ENCODE assay signal across 16 cellular contexts in the genomic region with DNA sequence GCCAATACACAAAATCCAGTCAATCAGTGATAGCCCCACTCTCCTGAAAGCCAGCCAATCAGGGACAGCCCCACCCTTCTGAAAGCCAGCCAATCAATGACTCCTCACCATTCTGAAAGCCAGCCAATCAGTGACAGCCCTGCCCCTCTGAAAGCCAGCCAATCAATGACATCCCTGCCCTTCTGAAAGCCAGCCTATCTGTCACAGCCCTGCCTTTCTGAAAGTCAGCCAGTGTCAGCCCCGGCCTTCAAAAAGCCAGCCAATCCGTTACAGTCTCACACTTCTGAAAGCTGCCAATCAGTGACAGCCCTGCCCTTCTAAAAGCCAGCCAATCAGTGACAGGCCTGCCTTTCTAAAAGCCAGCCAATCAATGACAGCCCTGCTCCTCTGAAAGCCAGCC.
A peak's percentile ranks its signal among the peaks of the same experiment; 100 is the strongest.
DNase-seq lines count a peak whose midpoint lies in the region; ATAC-seq, FAIRE-seq and TF ChIP-seq lines count a peak whose summit lies in the region.
"Had no signal": no experiment of that assay in that cellular context is flagged by ENCODE, and none has a peak within 500 bp of the region (broad histone marks: within the 10 kb centered on the region; RNA-seq: fewer than 3 reads in every experiment).

No MANE protein-coding gene starts in this region.

- H3K27me3 ChIP-seq in HCT116 (ENCODE audit: insufficient read depth, low read length), result no peaks in the 10 kb centered on the region; the same call in 1 of the 2 replicates

- H2AFZ ChIP-seq in HCT116 (ENCODE audit: low read depth, low read length, poor library complexity, severe bottlenecking), result no peak overlapping the region
- H2AFZ ChIP-seq: parathyroid adenoma had no signal

- no peak overlapping the region for H3K4me3 Mint-ChIP-seq in activated CD4-positive, alpha-beta memory T cell treated with anti-CD3 and anti-CD28 coated beads for 36 hours
- no peak overlapping the region for H3K4me3 Mint-ChIP-seq in activated CD4-positive, alpha-beta memory T cell treated with anti-CD3 and anti-CD28 coated beads, Interleukin-2, amount 10 ng/mL, durations not matched to agents 7 days and 5 days

- H3K9ac ChIP-seq in HCT116 (ENCODE audit: low read length) (no peak overlapping the region), kidney (ENCODE audit: low read length in 2 of 2) (no peak overlapping the region)
- H3K9ac ChIP-seq: parathyroid adenoma had no signal

- H3K27ac Mint-ChIP-seq in activated CD4-positive, alpha-beta memory T cell treated with anti-CD3 and anti-CD28 coated beads for 36 hours, result no peak overlapping the region
- H3K27ac Mint-ChIP-seq in activated CD4-positive, alpha-beta memory T cell treated with anti-CD3 and anti-CD28 coated beads, Interleukin-2, amount 10 ng/mL, durations not matched to agents 7 days and 5 days, result no peak overlapping the region

- DNase-seq in activated CD4-positive, alpha-beta memory T cell treated with anti-CD3 and anti-CD28 coated beads for 36 hours, result peak; percentile 18
- DNase-seq in activated CD4-positive, alpha-beta memory T cell treated with anti-CD3 and anti-CD28 coated beads, Interleukin-2, amount 10 ng/mL, durations not matched to agents 7 days and 5 days, result no peak
- DNase-seq in HCT116 (ENCODE audit: low read depth, low spot score), result peak; percentile 41
- DNase-seq in RWPE1 (ENCODE audit: low spot score), result peak; percentile 22
- peak; percentile 28 for DNase-seq in kidney
- DNase-seq: ACHN; activated gamma-delta T cell treated with Interleukin-2 at 50 U/mL for 16 hours; cerebellar nuclear complex; effector memory CD4-positive, alpha-beta T cell; SHP77 had no signal

- no peaks in the 10 kb centered on the region for H3K4me1 ChIP-seq in HCT116 (ENCODE audit: control insufficient read depth in 1 of 2, insufficient read depth in 2 of 2, low read length in 2 of 2)
- H3K4me1 ChIP-seq in kidney (ENCODE audit: control insufficient read depth in 1 of 2, insufficient read depth in 1 of 2, low read depth in 1 of 2, low read length in 2 of 2), result no peaks in the 10 kb centered on the region
- H3K4me1 ChIP-seq: parathyroid adenoma had no signal

- no peaks in the 10 kb centered on the region for H3K4me1 Mint-ChIP-seq in activated CD4-positive, alpha-beta memory T cell treated with anti-CD3 and anti-CD28 coated beads for 36 hours (ENCODE audit: low read depth)
- H3K4me1 Mint-ChIP-seq in activated CD4-positive, alpha-beta memory T cell treated with anti-CD3 and anti-CD28 coated beads, Interleukin-2, amount 10 ng/mL, durations not matched to agents 7 days and 5 days, result no peaks in the 10 kb centered on the region

- TF ChIP-seq POLR2A in HCT116 (IDR thresholded peaks at IDR 0.05; ENCODE audit: borderline replicate concordance, extremely low read depth, insufficient read depth, insufficient read length), result no peak

- no peak overlapping the region for H3K4me2 ChIP-seq in HCT116 (ENCODE audit: low read length)

- FAIRE-seq in kidney (lab: Jason Lieb, UNC), result no peak
- FAIRE-seq: H54 had no signal

- POLR2A ChIA-PET in activated CD4-positive, alpha-beta memory T cell treated with anti-CD3 and anti-CD28 coated beads for 36 hours (lab: Charles Lee), result no interaction called here
- POLR2A ChIA-PET in activated CD4-positive, alpha-beta memory T cell treated with anti-CD3 and anti-CD28 coated beads, Interleukin-2, amount 10 ng/mL, durations not matched to agents 7 days and 5 days (lab: Charles Lee), result no interaction called here
- POLR2A ChIA-PET in HCT116 (lab: Charles Lee) (no interaction called here), RWPE1 (lab: Yijun Ruan, JAX; ENCODE audit: low non-redundant PET) (no interaction called here)

- TF ChIP-seq RAD21 in HCT116 (IDR thresholded peaks at IDR 0.05; ENCODE audit: low read depth), result no peak

- TF ChIP-seq CTCF in HCT116 (IDR thresholded peaks at IDR 0.05 in 2 of 3, conservative IDR thresholded peaks at IDR 0.05 in 1 of 3; ENCODE audit: borderline replicate concordance in 1 of 3, insufficient read depth in 1 of 3, low read depth in 2 of 3, low read length in 2 of 3) (no peak), RWPE1 (conservative IDR thresholded peaks at IDR 0.05; ENCODE audit: low read depth) (no peak), kidney (IDR thresholded peaks at IDR 0.05; ENCODE audit: borderline replicate concordance, extremely low read depth, insufficient read depth) (no peak)

- ATAC-seq in HCT116, result peak; percentile 62
- ATAC-seq in HG02885 (IDR thresholded peaks at IDR 0.05; ENCODE audit: poor library complexity, unreplicated experiment), result no peak
- no peak for ATAC-seq in HG03439 (IDR thresholded peaks at IDR 0.05; ENCODE audit: unreplicated experiment)
- no peak for ATAC-seq in HG03175 (IDR thresholded peaks at IDR 0.05; ENCODE audit: unreplicated experiment)
- ATAC-seq: sciatic nerve had no signal

- CTCF ChIA-PET in activated CD4-positive, alpha-beta memory T cell treated with anti-CD3 and anti-CD28 coated beads for 36 hours (lab: Charles Lee), result no interaction called here
- CTCF ChIA-PET in activated CD4-positive, alpha-beta memory T cell treated with anti-CD3 and anti-CD28 coated beads, Interleukin-2, amount 10 ng/mL, durations not matched to agents 7 days and 5 days (lab: Charles Lee), result no interaction called here
- CTCF ChIA-PET in HCT116 (lab: Charles Lee), result no interaction called here
- CTCF ChIA-PET in RWPE1 (lab: Yijun Ruan, JAX), result no interaction called here

- intact Hi-C loops in activated CD4-positive, alpha-beta memory T cell treated with anti-CD3 and anti-CD28 coated beads for 36 hours (cut with micrococcal nuclease), result no loop called here
- intact Hi-C loops in HCT116 (cut with micrococcal nuclease) (no loop called here), kidney (cut with DNase I) (no loop called here)

- H3K79me2 ChIP-seq in HCT116 (ENCODE audit: insufficient read depth, low read length), result no peaks in the 10 kb centered on the region
- H3K79me2 ChIP-seq: parathyroid adenoma had no signal

- H3K27me3 Mint-ChIP-seq in activated CD4-positive, alpha-beta memory T cell treated with anti-CD3 and anti-CD28 coated beads for 36 hours, result peaks cover 2% of the 10 kb centered on the region
- peaks cover 12% of the 10 kb centered on the region for H3K27me3 Mint-ChIP-seq in activated CD4-positive, alpha-beta memory T cell treated with anti-CD3 and anti-CD28 coated beads, Interleukin-2, amount 10 ng/mL, durations not matched to agents 7 days and 5 days

- no peak overlapping the region for H3K27ac ChIP-seq in HCT116 (ENCODE audit: low read depth, low read length)
- no peak overlapping the region for H3K27ac ChIP-seq in RWPE1
- H3K27ac ChIP-seq in kidney (ENCODE audit: low read depth in 2 of 2, low read length in 2 of 2), result no peak overlapping the region
- H3K27ac ChIP-seq: parathyroid adenoma had no signal

- H3K4me3 ChIP-seq in HCT116 (replicated peaks in 1 of 2; ENCODE audit: low read depth in 1 of 2, low read length in 2 of 2) (no peak overlapping the region), kidney (ENCODE audit: low read length in 2 of 2) (no peak overlapping the region)

- peaks cover 1% of the 10 kb centered on the region for H3K36me3 Mint-ChIP-seq in activated CD4-positive, alpha-beta memory T cell treated with anti-CD3 and anti-CD28 coated beads for 36 hours
- no peaks in the 10 kb centered on the region for H3K36me3 Mint-ChIP-seq in activated CD4-positive, alpha-beta memory T cell treated with anti-CD3 and anti-CD28 coated beads, Interleukin-2, amount 10 ng/mL, durations not matched to agents 7 days and 5 days (ENCODE audit: low read depth)

- no TSS peak for BruUV-seq in HCT116 (replicated peaks; lab: Mats Ljungman, UMichigan)

- H3K9me3 ChIP-seq in HCT116 (ENCODE audit: control insufficient read depth in 1 of 2, insufficient read depth in 1 of 2, low read depth in 1 of 2, low read length in 2 of 2) (no peaks in the 10 kb centered on the region), kidney (ENCODE audit: control insufficient read depth in 1 of 2, low read length in 2 of 2) (no peaks in the 10 kb centered on the region)

- no peaks in the 10 kb centered on the region for H3K36me3 ChIP-seq in HCT116 (ENCODE audit: control insufficient read depth in 1 of 2, insufficient read depth in 2 of 2, low read length in 2 of 2)
- H3K36me3 ChIP-seq in kidney (ENCODE audit: control insufficient read depth in 1 of 2, insufficient read depth in 2 of 2, low read length in 2 of 2), result no peaks in the 10 kb centered on the region

- H4K20me1 ChIP-seq in HCT116 (ENCODE audit: insufficient read depth), result no peaks in the 10 kb centered on the region

- RAD21 ChIA-PET in HCT116 (lab: Charles Lee; ENCODE audit: low non-redundant PET in 1 of 2, low total read pairs in 2 of 2, uncharacterized antibody in 2 of 2, unreplicated experiment in 2 of 2), result no interaction called here

- H3K9me3 Mint-ChIP-seq in activated CD4-positive, alpha-beta memory T cell treated with anti-CD3 and anti-CD28 coated beads for 36 hours, result no peaks in the 10 kb centered on the region
- H3K9me3 Mint-ChIP-seq in activated CD4-positive, alpha-beta memory T cell treated with anti-CD3 and anti-CD28 coated beads, Interleukin-2, amount 10 ng/mL, durations not matched to agents 7 days and 5 days, result no peaks in the 10 kb centered on the region

- H3K9me2 ChIP-seq in HCT116 (ENCODE audit: insufficient read depth), result no peaks in the 10 kb centered on the region

TF ChIP-seq in HCT116, 20 proteins besides CTCF, POLR2A, EP300 and RAD21:
- TF ChIP-seq SP1 (IDR thresholded peaks at IDR 0.05; ENCODE audit: low read depth), result no peak
- no peak for TF ChIP-seq ELF1 (IDR thresholded peaks at IDR 0.05; ENCODE audit: borderline replicate concordance, low read depth)
- TF ChIP-seq CBX3 (IDR thresholded peaks at IDR 0.05; ENCODE audit: low read depth), result no peak
- no peak for TF ChIP-seq TCF7L2 (IDR thresholded peaks at IDR 0.05; ENCODE audit: borderline replicate concordance, extremely low read depth, insufficient read depth, insufficient read length)
- TF ChIP-seq, protein P1, sequence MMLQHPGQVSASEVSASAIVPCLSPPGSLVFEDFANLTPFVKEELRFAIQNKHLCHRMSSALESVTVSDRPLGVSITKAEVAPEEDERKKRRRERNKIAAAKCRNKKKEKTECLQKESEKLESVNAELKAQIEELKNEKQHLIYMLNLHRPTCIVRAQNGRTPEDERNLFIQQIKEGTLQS (IDR thresholded peaks at IDR 0.05), result no peak
- TF ChIP-seq EGR1 (IDR thresholded peaks at IDR 0.05; ENCODE audit: low read depth), result no peak
- TF ChIP-seq YY1 (IDR thresholded peaks at IDR 0.05; ENCODE audit: extremely low read depth, insufficient replicate concordance, low read depth, low read length), result no peak
- no peak for TF ChIP-seq ZFX (IDR thresholded peaks at IDR 0.05)
- no peak for TF ChIP-seq FOSL1 (IDR thresholded peaks at IDR 0.05; ENCODE audit: low read depth)
- no peak for TF ChIP-seq ZNF274 (IDR thresholded peaks at IDR 0.05; ENCODE audit: low read depth, low read length)
TF ChIP-seq in HCT116: peak in this region for 0.
